ENCODE assay signal across 1 cellular context in the genomic region with DNA sequence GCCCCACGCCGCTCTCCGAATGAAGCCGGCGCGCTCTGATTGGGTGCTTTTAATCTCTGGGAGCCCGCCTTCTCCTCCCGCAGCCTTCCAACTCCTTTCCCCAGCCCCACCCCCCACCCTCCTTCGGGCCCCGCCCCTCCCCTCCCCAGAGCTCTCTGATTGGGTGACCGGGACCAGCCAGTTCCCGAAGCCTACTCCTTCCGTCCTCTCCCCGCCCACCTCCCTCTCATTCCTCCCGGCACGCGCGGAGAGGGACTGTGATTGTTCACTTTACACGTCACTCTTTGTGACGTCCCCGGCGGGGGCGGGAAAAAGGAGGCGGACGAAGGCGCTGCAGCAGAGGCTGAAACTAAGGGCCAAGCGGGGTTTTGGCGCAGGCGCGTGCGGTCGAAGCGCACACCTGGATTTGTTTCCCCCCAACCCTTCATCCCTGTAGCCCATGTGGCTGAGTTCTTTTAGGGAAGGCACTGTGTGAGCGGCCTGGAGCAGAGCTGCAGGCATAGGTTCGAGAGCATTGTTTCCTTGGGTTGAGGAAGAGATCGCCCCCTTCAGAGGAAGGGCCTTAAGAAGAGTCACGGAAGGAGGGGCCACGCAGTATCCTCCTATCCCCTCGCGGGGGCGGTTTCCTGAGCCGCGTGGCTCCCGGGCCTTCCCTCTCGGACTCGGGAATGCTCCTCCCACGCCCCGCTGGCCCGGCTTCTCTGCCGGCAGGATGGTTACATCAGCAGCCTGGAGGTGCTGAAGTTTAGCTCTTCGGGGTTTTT.
A peak's percentile ranks its signal among the peaks of the same experiment; 100 is the strongest.
TF ChIP-seq lines count a peak whose summit lies in the region.

A gene (minus strand): TSS at position 21 of the 764 bp plus-strand sequence. CDS start 361 bp downstream, outside the sequence.

TF ChIP-seq in HepG2, 621 proteins besides CTCF, POLR2A, EP300 and RAD21 (continued from another document and continues in another):
- TF ChIP-seq, protein P1, sequence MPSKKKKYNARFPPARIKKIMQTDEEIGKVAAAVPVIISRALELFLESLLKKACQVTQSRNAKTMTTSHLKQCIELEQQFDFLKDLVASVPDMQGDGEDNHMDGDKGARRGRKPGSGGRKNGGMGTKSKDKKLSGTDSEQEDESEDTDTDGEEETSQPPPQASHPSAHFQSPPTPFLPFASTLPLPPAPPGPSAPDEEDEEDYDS (CRISPR knock-in tag; IDR thresholded peaks at IDR 0.05), result peak; percentile 98
- TF ChIP-seq, protein P2, sequence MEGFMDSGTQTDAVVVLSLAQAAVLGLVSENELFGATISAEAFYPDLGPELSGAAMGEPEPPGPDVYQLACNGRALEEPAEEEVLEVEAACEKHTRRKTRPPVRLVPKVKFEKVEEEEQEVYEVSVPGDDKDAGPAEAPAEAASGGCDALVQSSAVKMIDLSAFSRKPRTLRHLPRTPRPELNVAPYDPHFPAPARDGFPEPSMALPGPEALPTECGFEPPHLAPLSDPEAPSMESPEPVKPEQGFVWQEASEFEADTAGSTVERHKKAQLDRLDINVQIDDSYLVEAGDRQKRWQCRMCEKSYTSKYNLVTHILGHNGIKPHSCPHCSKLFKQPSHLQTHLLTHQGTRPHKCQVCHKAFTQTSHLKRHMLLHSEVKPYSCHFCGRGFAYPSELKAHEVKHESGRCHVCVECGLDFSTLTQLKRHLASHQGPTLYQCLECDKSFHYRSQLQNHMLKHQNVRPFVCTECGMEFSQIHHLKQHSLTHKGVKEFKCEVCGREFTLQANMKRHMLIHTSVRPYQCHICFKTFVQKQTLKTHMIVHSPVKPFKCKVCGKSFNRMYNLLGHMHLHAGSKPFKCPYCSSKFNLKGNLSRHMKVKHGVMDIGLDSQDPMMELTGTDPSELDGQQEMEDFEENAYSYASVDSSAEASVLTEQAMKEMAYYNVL (CRISPR knock-in tag; IDR thresholded peaks at IDR 0.05; ENCODE audit: borderline replicate concordance), result 0 out of 2 replicates have a peak, but pooled peaks have one; percentile 48
- TF ChIP-seq NR2F6 (IDR thresholded peaks at IDR 0.05), result no peak
- peak; percentile 21; the same call in 1 of the 2 replicates for TF ChIP-seq NR2F6 (CRISPR knock-in tag; IDR thresholded peaks at IDR 0.05)
- peak; percentile 90 for TF ChIP-seq NFYC (CRISPR knock-in tag; IDR thresholded peaks at IDR 0.05)
- TF ChIP-seq, protein P3, sequence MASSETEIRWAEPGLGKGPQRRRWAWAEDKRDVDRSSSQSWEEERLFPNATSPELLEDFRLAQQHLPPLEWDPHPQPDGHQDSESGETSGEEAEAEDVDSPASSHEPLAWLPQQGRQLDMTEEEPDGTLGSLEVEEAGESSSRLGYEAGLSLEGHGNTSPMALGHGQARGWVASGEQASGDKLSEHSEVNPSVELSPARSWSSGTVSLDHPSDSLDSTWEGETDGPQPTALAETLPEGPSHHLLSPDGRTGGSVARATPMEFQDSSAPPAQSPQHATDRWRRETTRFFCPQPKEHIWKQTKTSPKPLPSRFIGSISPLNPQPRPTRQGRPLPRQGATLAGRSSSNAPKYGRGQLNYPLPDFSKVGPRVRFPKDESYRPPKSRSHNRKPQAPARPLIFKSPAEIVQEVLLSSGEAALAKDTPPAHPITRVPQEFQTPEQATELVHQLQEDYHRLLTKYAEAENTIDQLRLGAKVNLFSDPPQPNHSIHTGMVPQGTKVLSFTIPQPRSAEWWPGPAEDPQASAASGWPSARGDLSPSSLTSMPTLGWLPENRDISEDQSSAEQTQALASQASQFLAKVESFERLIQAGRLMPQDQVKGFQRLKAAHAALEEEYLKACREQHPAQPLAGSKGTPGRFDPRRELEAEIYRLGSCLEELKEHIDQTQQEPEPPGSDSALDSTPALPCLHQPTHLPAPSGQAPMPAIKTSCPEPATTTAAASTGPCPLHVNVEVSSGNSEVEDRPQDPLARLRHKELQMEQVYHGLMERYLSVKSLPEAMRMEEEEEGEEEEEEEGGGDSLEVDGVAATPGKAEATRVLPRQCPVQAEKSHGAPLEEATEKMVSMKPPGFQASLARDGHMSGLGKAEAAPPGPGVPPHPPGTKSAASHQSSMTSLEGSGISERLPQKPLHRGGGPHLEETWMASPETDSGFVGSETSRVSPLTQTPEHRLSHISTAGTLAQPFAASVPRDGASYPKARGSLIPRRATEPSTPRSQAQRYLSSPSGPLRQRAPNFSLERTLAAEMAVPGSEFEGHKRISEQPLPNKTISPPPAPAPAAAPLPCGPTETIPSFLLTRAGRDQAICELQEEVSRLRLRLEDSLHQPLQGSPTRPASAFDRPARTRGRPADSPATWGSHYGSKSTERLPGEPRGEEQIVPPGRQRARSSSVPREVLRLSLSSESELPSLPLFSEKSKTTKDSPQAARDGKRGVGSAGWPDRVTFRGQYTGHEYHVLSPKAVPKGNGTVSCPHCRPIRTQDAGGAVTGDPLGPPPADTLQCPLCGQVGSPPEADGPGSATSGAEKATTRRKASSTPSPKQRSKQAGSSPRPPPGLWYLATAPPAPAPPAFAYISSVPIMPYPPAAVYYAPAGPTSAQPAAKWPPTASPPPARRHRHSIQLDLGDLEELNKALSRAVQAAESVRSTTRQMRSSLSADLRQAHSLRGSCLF (CRISPR knock-in tag; IDR thresholded peaks at IDR 0.05; ENCODE audit: borderline replicate concordance), result no peak
- TF ChIP-seq, protein P4, sequence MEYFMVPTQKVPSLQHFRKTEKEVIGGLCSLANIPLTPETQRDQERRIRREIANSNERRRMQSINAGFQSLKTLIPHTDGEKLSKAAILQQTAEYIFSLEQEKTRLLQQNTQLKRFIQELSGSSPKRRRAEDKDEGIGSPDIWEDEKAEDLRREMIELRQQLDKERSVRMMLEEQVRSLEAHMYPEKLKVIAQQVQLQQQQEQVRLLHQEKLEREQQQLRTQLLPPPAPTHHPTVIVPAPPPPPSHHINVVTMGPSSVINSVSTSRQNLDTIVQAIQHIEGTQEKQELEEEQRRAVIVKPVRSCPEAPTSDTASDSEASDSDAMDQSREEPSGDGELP (IDR thresholded peaks at IDR 0.05; ENCODE audit: borderline replicate concordance, low read depth), result peak; percentile 46; the same call in 1 of the 2 replicates
- no peak for TF ChIP-seq ZNF484 (CRISPR knock-in tag; IDR thresholded peaks at IDR 0.05; ENCODE audit: borderline replicate concordance, low read depth)
- peak; percentile 52; the same call in 1 of the 2 replicates for TF ChIP-seq ZNF460 (CRISPR knock-in tag; IDR thresholded peaks at IDR 0.05; ENCODE audit: borderline replicate concordance)
- TF ChIP-seq MATR3 (CRISPR knock-in tag; IDR thresholded peaks at IDR 0.05), result no peak
- TF ChIP-seq, protein P5, sequence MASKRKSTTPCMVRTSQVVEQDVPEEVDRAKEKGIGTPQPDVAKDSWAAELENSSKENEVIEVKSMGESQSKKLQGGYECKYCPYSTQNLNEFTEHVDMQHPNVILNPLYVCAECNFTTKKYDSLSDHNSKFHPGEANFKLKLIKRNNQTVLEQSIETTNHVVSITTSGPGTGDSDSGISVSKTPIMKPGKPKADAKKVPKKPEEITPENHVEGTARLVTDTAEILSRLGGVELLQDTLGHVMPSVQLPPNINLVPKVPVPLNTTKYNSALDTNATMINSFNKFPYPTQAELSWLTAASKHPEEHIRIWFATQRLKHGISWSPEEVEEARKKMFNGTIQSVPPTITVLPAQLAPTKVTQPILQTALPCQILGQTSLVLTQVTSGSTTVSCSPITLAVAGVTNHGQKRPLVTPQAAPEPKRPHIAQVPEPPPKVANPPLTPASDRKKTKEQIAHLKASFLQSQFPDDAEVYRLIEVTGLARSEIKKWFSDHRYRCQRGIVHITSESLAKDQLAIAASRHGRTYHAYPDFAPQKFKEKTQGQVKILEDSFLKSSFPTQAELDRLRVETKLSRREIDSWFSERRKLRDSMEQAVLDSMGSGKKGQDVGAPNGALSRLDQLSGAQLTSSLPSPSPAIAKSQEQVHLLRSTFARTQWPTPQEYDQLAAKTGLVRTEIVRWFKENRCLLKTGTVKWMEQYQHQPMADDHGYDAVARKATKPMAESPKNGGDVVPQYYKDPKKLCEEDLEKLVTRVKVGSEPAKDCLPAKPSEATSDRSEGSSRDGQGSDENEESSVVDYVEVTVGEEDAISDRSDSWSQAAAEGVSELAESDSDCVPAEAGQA (IDR thresholded peaks at IDR 0.05; ENCODE audit: low read depth), result peak; percentile 37; the same call in 1 of the 2 replicates
- TF ChIP-seq, protein P5 (CRISPR knock-in tag; IDR thresholded peaks at IDR 0.05; ENCODE audit: borderline replicate concordance), result no peak
- TF ChIP-seq, protein P6, sequence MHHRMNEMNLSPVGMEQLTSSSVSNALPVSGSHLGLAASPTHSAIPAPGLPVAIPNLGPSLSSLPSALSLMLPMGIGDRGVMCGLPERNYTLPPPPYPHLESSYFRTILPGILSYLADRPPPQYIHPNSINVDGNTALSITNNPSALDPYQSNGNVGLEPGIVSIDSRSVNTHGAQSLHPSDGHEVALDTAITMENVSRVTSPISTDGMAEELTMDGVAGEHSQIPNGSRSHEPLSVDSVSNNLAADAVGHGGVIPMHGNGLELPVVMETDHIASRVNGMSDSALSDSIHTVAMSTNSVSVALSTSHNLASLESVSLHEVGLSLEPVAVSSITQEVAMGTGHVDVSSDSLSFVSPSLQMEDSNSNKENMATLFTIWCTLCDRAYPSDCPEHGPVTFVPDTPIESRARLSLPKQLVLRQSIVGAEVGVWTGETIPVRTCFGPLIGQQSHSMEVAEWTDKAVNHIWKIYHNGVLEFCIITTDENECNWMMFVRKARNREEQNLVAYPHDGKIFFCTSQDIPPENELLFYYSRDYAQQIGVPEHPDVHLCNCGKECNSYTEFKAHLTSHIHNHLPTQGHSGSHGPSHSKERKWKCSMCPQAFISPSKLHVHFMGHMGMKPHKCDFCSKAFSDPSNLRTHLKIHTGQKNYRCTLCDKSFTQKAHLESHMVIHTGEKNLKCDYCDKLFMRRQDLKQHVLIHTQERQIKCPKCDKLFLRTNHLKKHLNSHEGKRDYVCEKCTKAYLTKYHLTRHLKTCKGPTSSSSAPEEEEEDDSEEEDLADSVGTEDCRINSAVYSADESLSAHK (CRISPR knock-in tag; IDR thresholded peaks at IDR 0.05; ENCODE audit: borderline replicate concordance), result no peak
- peak; percentile 51; the same call in 1 of the 2 replicates for TF ChIP-seq ZNF616 (CRISPR knock-in tag; IDR thresholded peaks at IDR 0.05; ENCODE audit: low read depth)
- TF ChIP-seq CREM (IDR thresholded peaks at IDR 0.05), result peak; percentile 92
- peak; percentile 70 for TF ChIP-seq CREM (CRISPR knock-in tag; IDR thresholded peaks at IDR 0.05)
- peak; percentile 87 for TF ChIP-seq ZNF430 (CRISPR knock-in tag; IDR thresholded peaks at IDR 0.05)
- TF ChIP-seq, protein P7, sequence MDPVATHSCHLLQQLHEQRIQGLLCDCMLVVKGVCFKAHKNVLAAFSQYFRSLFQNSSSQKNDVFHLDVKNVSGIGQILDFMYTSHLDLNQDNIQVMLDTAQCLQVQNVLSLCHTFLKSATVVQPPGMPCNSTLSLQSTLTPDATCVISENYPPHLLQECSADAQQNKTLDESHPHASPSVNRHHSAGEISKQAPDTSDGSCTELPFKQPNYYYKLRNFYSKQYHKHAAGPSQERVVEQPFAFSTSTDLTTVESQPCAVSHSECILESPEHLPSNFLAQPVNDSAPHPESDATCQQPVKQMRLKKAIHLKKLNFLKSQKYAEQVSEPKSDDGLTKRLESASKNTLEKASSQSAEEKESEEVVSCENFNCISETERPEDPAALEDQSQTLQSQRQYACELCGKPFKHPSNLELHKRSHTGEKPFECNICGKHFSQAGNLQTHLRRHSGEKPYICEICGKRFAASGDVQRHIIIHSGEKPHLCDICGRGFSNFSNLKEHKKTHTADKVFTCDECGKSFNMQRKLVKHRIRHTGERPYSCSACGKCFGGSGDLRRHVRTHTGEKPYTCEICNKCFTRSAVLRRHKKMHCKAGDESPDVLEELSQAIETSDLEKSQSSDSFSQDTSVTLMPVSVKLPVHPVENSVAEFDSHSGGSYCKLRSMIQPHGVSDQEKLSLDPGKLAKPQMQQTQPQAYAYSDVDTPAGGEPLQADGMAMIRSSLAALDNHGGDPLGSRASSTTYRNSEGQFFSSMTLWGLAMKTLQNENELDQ (CRISPR knock-in tag; IDR thresholded peaks at IDR 0.05; ENCODE audit: borderline replicate concordance), result no peak
- TF ChIP-seq NFKB2 (CRISPR knock-in tag; IDR thresholded peaks at IDR 0.05; ENCODE audit: borderline replicate concordance), result peak; percentile 72; the same call in 1 of the 2 replicates
- TF ChIP-seq, protein P8, sequence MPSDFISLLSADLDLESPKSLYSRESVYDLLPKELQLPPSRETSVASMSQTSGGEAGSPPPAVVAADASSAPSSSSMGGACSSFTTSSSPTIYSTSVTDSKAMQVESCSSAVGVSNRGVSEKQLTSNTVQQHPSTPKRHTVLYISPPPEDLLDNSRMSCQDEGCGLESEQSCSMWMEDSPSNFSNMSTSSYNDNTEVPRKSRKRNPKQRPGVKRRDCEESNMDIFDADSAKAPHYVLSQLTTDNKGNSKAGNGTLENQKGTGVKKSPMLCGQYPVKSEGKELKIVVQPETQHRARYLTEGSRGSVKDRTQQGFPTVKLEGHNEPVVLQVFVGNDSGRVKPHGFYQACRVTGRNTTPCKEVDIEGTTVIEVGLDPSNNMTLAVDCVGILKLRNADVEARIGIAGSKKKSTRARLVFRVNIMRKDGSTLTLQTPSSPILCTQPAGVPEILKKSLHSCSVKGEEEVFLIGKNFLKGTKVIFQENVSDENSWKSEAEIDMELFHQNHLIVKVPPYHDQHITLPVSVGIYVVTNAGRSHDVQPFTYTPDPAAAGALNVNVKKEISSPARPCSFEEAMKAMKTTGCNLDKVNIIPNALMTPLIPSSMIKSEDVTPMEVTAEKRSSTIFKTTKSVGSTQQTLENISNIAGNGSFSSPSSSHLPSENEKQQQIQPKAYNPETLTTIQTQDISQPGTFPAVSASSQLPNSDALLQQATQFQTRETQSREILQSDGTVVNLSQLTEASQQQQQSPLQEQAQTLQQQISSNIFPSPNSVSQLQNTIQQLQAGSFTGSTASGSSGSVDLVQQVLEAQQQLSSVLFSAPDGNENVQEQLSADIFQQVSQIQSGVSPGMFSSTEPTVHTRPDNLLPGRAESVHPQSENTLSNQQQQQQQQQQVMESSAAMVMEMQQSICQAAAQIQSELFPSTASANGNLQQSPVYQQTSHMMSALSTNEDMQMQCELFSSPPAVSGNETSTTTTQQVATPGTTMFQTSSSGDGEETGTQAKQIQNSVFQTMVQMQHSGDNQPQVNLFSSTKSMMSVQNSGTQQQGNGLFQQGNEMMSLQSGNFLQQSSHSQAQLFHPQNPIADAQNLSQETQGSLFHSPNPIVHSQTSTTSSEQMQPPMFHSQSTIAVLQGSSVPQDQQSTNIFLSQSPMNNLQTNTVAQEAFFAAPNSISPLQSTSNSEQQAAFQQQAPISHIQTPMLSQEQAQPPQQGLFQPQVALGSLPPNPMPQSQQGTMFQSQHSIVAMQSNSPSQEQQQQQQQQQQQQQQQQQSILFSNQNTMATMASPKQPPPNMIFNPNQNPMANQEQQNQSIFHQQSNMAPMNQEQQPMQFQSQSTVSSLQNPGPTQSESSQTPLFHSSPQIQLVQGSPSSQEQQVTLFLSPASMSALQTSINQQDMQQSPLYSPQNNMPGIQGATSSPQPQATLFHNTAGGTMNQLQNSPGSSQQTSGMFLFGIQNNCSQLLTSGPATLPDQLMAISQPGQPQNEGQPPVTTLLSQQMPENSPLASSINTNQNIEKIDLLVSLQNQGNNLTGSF (CRISPR knock-in tag; IDR thresholded peaks at IDR 0.05), result peak; percentile 55; the same call in 1 of the 2 replicates
